ENCODE assay signal across 1 cellular context in the genomic region with DNA sequence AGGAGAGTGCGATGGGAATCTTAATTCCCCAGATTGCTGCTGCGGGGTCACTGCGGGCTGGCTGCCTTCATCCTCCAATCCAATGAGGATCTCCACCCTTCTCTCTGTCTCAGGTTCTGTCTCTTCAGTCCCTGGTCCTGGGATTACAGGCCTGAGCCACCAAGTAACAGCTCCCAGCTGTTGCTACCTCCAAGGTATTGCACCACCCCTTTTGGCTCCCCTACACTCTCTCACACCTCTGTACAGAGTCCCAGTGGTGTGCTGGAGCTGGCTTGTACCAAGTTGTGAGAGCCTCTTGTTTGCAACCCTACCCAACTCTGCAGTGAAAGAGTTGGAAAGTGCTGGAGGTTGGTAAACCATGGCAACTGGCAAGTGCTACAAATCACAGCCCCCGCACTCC.
TF ChIP-seq lines count a peak whose summit lies in the region.

No MANE protein-coding gene starts in this region.

TF ChIP-seq in K562, 482 proteins besides CTCF, POLR2A, EP300 and RAD21 (continued from another document):
- TF ChIP-seq, protein P1, sequence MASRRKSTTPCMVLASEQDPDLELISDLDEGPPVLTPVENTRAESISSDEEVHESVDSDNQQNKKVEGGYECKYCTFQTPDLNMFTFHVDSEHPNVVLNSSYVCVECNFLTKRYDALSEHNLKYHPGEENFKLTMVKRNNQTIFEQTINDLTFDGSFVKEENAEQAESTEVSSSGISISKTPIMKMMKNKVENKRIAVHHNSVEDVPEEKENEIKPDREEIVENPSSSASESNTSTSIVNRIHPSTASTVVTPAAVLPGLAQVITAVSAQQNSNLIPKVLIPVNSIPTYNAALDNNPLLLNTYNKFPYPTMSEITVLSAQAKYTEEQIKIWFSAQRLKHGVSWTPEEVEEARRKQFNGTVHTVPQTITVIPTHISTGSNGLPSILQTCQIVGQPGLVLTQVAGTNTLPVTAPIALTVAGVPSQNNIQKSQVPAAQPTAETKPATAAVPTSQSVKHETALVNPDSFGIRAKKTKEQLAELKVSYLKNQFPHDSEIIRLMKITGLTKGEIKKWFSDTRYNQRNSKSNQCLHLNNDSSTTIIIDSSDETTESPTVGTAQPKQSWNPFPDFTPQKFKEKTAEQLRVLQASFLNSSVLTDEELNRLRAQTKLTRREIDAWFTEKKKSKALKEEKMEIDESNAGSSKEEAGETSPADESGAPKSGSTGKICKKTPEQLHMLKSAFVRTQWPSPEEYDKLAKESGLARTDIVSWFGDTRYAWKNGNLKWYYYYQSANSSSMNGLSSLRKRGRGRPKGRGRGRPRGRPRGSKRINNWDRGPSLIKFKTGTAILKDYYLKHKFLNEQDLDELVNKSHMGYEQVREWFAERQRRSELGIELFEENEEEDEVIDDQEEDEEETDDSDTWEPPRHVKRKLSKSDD (conservative IDR thresholded peaks at IDR 0.05; ENCODE audit: low read length), result no peak
- no peak for TF ChIP-seq HSF4 (CRISPR knock-in tag; IDR thresholded peaks at IDR 0.05; ENCODE audit: borderline replicate concordance)
- TF ChIP-seq HDAC8 (tag; IDR thresholded peaks at IDR 0.05), result no peak
- no peak for TF ChIP-seq PHF8 (IDR thresholded peaks at IDR 0.05; ENCODE audit: borderline replicate concordance, low read length)
- no peak for TF ChIP-seq RCOR1 (IDR thresholded peaks at IDR 0.05; ENCODE audit: borderline replicate concordance in 1 of 2, low read depth in 2 of 2, low read length in 2 of 2)
- TF ChIP-seq, protein P2, sequence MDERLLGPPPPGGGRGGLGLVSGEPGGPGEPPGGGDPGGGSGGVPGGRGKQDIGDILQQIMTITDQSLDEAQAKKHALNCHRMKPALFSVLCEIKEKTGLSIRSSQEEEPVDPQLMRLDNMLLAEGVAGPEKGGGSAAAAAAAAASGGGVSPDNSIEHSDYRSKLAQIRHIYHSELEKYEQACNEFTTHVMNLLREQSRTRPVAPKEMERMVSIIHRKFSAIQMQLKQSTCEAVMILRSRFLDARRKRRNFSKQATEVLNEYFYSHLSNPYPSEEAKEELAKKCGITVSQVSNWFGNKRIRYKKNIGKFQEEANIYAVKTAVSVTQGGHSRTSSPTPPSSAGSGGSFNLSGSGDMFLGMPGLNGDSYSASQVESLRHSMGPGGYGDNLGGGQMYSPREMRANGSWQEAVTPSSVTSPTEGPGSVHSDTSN (CRISPR knock-in tag; IDR thresholded peaks at IDR 0.05; ENCODE audit: low read depth), result no peak
- TF ChIP-seq, protein P2 (tag; conservative IDR thresholded peaks at IDR 0.05; ENCODE audit: low read depth), result no peak
- no peak for TF ChIP-seq ZBTB8A (IDR thresholded peaks at IDR 0.05; ENCODE audit: partially characterized antibody)
- TF ChIP-seq ZNF584 (CRISPR knock-in tag; IDR thresholded peaks at IDR 0.05; ENCODE audit: low read depth), result no peak
